ENCODE assay signal across 8 cellular contexts in the genomic region with DNA sequence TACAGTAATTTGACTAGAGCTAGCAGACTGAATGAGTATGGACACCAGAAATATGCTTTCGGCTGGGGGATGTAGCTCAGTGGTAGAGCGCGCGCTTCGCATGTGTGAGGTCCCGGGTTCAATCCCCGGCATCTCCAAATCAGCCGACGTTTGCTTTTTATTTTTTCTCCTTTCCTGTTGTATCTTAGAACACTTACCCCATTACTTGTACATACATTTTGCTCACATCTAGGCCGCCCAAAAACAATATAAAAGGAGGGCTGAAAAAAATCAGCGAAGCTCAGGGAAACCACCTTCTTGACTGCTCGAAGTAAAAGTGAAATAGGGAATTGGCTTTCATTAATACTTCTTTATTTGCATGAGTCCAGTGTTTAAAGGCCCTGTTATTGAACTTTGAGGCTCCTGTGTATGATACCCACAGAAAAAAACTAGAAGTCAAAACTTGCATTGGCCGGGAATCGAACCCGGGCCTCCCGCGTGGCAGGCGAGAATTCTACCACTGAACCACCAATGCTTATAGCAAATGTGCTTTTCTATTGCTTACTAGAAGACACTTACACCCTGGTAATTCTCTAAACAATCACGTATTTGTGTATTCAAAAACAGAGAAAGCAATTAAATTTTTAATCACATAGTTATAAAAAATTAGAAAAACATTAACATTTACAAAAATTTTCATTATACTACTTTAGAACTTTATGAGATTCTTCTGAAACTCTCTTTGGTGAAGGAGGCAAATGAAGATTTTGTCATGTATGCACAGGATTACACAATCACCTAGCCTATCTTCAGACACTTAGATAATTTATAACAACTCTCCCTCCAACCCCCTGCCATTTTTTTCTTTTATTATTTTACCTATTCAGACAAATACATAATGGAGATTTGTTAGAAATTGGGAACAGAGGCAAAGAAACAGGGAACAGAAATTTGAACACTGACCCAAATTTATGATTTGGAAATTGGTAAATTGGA. TPM values are rescaled to one million over a fixed set of nuclear protein-coding genes. Genes with fewer than 3 reads are reported as not detected.
DNase-seq lines count a peak whose midpoint lies in the region; ATAC-seq and TF ChIP-seq lines count a peak whose summit lies in the region.

No MANE protein-coding gene starts in this region.

- H3K4me3 Mint-ChIP-seq in natural killer cell, result peak overlapping the region; percentile 99
- peak overlapping the region; percentile 88 for H3K4me3 Mint-ChIP-seq in stimulated activated memory B cell treated with anti-CD40 and anti-IgM and Interleukin-4, amounts not matched to agents 10 μg/mL and 1 μg/mL and 100 μg/mL, for 72 hours

- DNase-seq in DMS79 treated with DMSO at 0.1 percent for 48 hours (lab: John Stamatoyannopoulos, UW) (peak; percentile 84), H4 (ENCODE audit: low spot score) (peak; percentile 70), LHCN-M2 (ENCODE audit: low read depth) (peak; percentile 83), RPMI8226 (peak; percentile 74), fibroblast of pulmonary artery (ENCODE audit: low read depth) (peak; percentile 90), natural killer cell (peak; percentile 77)
- DNase-seq in activated T-helper 9 cell treated with anti-CD3 and anti-CD28 coated beads, Interleukin-2, amount 50 U/mL, for 16 hours (ENCODE audit: low read depth), result peak; percentile 64

- peak overlapping the region; percentile 99 to 100 for H3K27ac Mint-ChIP-seq in natural killer cell
- H3K27ac Mint-ChIP-seq in stimulated activated memory B cell treated with anti-CD40 and anti-IgM and Interleukin-4, amounts not matched to agents 10 μg/mL and 1 μg/mL and 100 μg/mL, for 72 hours, result peak overlapping the region; percentile 92

- TF ChIP-seq CTCF in fibroblast of pulmonary artery (IDR thresholded peaks at IDR 0.05; ENCODE audit: low read length, missing control alignments) (no peak), natural killer cell (IDR thresholded peaks at IDR 0.05) (no peak)

- H3K9me3 Mint-ChIP-seq in natural killer cell, result no peaks in the 10 kb centered on the region
- H3K9me3 Mint-ChIP-seq in stimulated activated memory B cell treated with anti-CD40 and anti-IgM and Interleukin-4, amounts not matched to agents 10 μg/mL and 1 μg/mL and 100 μg/mL, for 72 hours, result no peaks in the 10 kb centered on the region

- intact Hi-C loops in natural killer cell (cut with micrococcal nuclease), result loop anchor here (2.0 kb wide), 3 partner anchors 36 to 66 kb away; a partner anchor contains a TSS

- peak; percentile 79 to 85 (median 83) for ATAC-seq in natural killer cell
- peak; percentile 87 for ATAC-seq in stimulated activated memory B cell treated with anti-CD40 and anti-IgM and Interleukin-4, amounts not matched to agents 10 μg/mL and 1 μg/mL and 100 μg/mL, for 72 hours

- H3K4me3 ChIP-seq in fibroblast of pulmonary artery (replicated peaks; ENCODE audit: low read depth, low read length), result peak overlapping the region; percentile 73

- peaks cover 6 to 12% of the 10 kb centered on the region in 2 donors for H3K27me3 Mint-ChIP-seq in natural killer cell (ENCODE audit: low read depth in 2 of 2)
- H3K27me3 Mint-ChIP-seq in stimulated activated memory B cell treated with anti-CD40 and anti-IgM and Interleukin-4, amounts not matched to agents 10 μg/mL and 1 μg/mL and 100 μg/mL, for 72 hours, result no peaks in the 10 kb centered on the region

- peaks cover 29 to 32% of the 10 kb centered on the region in 2 donors for H3K4me1 Mint-ChIP-seq in natural killer cell
- peaks cover 38% of the 10 kb centered on the region for H3K4me1 Mint-ChIP-seq in stimulated activated memory B cell treated with anti-CD40 and anti-IgM and Interleukin-4, amounts not matched to agents 10 μg/mL and 1 μg/mL and 100 μg/mL, for 72 hours

- peaks cover 8% of the 10 kb centered on the region for H3K36me3 Mint-ChIP-seq in natural killer cell
- H3K36me3 Mint-ChIP-seq in stimulated activated memory B cell treated with anti-CD40 and anti-IgM and Interleukin-4, amounts not matched to agents 10 μg/mL and 1 μg/mL and 100 μg/mL, for 72 hours, result no peaks in the 10 kb centered on the region

RNA-seq across cellular contexts. Expression of a gene that starts 35.2 kb away (rescaled TPM):
- 72.2 and 84.6 TPM in 2 replicates for total RNA-seq in H4 (2014; rRNA removed; shearing (Covaris generic))
- total RNA-seq in LHCN-M2 (2014; rRNA removed) (114 and 131 TPM in 2 replicates), natural killer cell (10 to 100 TPM; 12.5 to 20.2 (median 18.3) TPM)
- 14.3 TPM for polyA plus RNA-seq in LHCN-M2 (2012)

Comparison
In these comparisons a context has a peak if more than half of its experiments do, and no peak if none do; other contexts are left out.
1. Peak in every context shown above with its lines: DNase-seq, ATAC-seq and H3K4me3 ChIP-seq.